1 cellular context compared by ENCODE assay signal in the genomic region with DNA sequence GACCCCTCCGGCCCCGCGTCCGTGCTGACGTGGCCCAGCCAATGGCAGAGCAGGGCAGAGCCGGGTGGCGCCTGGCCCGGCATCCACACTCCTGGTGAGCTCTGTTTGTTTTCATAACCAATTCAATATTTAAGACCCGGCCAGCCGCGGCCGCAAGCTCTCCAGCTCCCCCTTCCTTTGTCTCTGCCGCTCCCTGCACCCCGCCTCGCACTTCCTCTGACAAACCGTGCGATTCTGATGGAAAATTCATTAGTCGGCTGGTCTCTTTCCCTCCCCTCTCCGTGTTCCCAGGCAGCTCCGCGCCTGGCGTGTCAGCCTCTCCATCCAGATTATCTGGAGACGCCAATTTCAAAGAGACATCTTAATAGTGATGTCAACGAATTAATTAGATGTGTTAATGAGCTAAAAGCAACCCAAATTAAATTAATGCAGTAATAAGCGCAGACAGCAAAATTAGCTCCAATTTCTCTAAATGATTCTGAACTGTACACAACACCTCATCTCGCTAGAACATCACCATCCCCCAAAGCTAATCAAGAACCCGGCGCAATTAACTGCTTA.
TF ChIP-seq lines count a peak whose summit lies in the region.

No MANE protein-coding gene starts in this region.

TF ChIP-seq in K562, 482 proteins besides CTCF, POLR2A, EP300 and RAD21 (continued from another document):
- TF ChIP-seq POLR3G (IDR thresholded peaks at IDR 0.05; ENCODE audit: extremely low read depth, insufficient read length, insufficient replicate concordance) (no peak), DACH1 (IDR thresholded peaks at IDR 0.05; ENCODE audit: partially characterized antibody) (peak; percentile 14), ZNF311 (CRISPR knock-in tag; IDR thresholded peaks at IDR 0.05) (no peak)
